Comparison of ENCODE assay signal across 11 cellular contexts in genomic region chr10:47264797-47265281, GRCh38. TPM values are rescaled to one million over a fixed set of nuclear protein-coding genes. Genes with fewer than 3 reads are reported as not detected.
DNase-seq lines count a peak whose midpoint lies in the region; ATAC-seq lines count a peak whose summit lies in the region.
"Had no signal": no experiment of that assay in that cellular context is flagged by ENCODE, and none has a peak within 500 bp of the region (broad histone marks: within the 10 kb centered on the region; RNA-seq: fewer than 3 reads in every experiment).

No MANE protein-coding gene starts in this region.

- H3K27me3 Mint-ChIP-seq in CD4-positive, CD25-positive, alpha-beta regulatory T cell: peaks cover 4% of the 10 kb centered on the region
- H3K27me3 Mint-ChIP-seq in activated naive CD8-positive, alpha-beta T cell: no peaks in the 10 kb centered on the region

- peaks cover 6 to 73% (median 35%) of the 10 kb centered on the region in 4 donors for H3K4me1 Mint-ChIP-seq in CD4-positive, CD25-positive, alpha-beta regulatory T cell
- H3K4me1 Mint-ChIP-seq in activated naive CD8-positive, alpha-beta T cell (ENCODE audit: low read depth): peaks cover 87% of the 10 kb centered on the region

- peak overlapping the region in 1 of 4 donors; percentile 60 for H3K4me3 Mint-ChIP-seq in CD4-positive, CD25-positive, alpha-beta regulatory T cell
- H3K4me3 Mint-ChIP-seq in activated naive CD8-positive, alpha-beta T cell: peak overlapping the region; percentile 62

- peak overlapping the region in 2 of 3 donors; percentile 80 to 96 for H3K27ac Mint-ChIP-seq in CD4-positive, CD25-positive, alpha-beta regulatory T cell
- peak overlapping the region; percentile 95 for H3K27ac Mint-ChIP-seq in activated naive CD8-positive, alpha-beta T cell

- DNase-seq in CD4-positive, CD25-positive, alpha-beta regulatory T cell: peak in 1 of 3 donors; percentile 23
- peak; percentile 75 for DNase-seq in activated CD4-positive, alpha-beta T cell treated with anti-CD3 and anti-CD28 coated beads for 48 hours
- DNase-seq in stimulated activated CD4-positive, alpha-beta T cell treated with anti-CD3 and anti-CD28 coated beads, Interleukin-1b, Interleukin-23, amount 100 ng/mL, for 24 hours (ENCODE audit: low read depth in 4 of 4, low spot score in 1 of 4): peak in 3 of 4 experiments; percentile 27 to 58 (median 52)
- DNase-seq in GM03348 (ENCODE audit: low spot score): no peak
- DNase-seq in H4 (ENCODE audit: low spot score): no peak
- DNase-seq: PC-3 had no signal

- H3K36me3 Mint-ChIP-seq in CD4-positive, CD25-positive, alpha-beta regulatory T cell: no peaks in the 10 kb centered on the region
- peaks cover 20% of the 10 kb centered on the region for H3K36me3 Mint-ChIP-seq in activated naive CD8-positive, alpha-beta T cell

- no peaks in the 10 kb centered on the region for H3K27me3 ChIP-seq in CD4-positive, CD25-positive, alpha-beta regulatory T cell (ENCODE audit: control insufficient read depth, insufficient read depth, low read length)
- H3K27me3 ChIP-seq: ascending aorta had no signal

- H3K4me1 ChIP-seq in CD4-positive, CD25-positive, alpha-beta regulatory T cell (ENCODE audit: control insufficient read depth, insufficient read depth, low read length, poor library complexity, severe bottlenecking): peaks cover 27% of the 10 kb centered on the region
- H3K4me1 ChIP-seq: ascending aorta had no signal

- H3K4me3 ChIP-seq in CD4-positive, CD25-positive, alpha-beta regulatory T cell (ENCODE audit: low read depth, low read length): no peak overlapping the region
- H3K4me3 ChIP-seq: ascending aorta had no signal

- peaks cover 0 to 3% (median 0%) of the 10 kb centered on the region in 7 donors for H3K9me3 Mint-ChIP-seq in CD4-positive, CD25-positive, alpha-beta regulatory T cell
- no peaks in the 10 kb centered on the region for H3K9me3 Mint-ChIP-seq in activated naive CD8-positive, alpha-beta T cell (ENCODE audit: low read depth)

- H3K9me3 ChIP-seq in CD4-positive, CD25-positive, alpha-beta regulatory T cell (ENCODE audit: control insufficient read depth in 2 of 2, low read length in 2 of 2): no peaks in the 10 kb centered on the region
- H3K9me3 ChIP-seq: ascending aorta had no signal

- H3K36me3 ChIP-seq in CD4-positive, CD25-positive, alpha-beta regulatory T cell (ENCODE audit: control insufficient read depth, insufficient read depth, low read length): no peaks in the 10 kb centered on the region
- H3K36me3 ChIP-seq: ascending aorta had no signal

- ATAC-seq in CD4-positive, CD25-positive, alpha-beta regulatory T cell (ENCODE audit: low read depth in 2 of 2): peak; percentile 70 to 73
- ATAC-seq in GM19395 (IDR thresholded peaks at IDR 0.05; ENCODE audit: unreplicated experiment) (no peak), GM21723 (IDR thresholded peaks at IDR 0.05; ENCODE audit: unreplicated experiment) (no peak)
- ATAC-seq: PC-3 had no signal

- no peak overlapping the region for H3K27ac ChIP-seq in CD4-positive, CD25-positive, alpha-beta regulatory T cell (ENCODE audit: insufficient read depth, low read length, poor library complexity, severe bottlenecking)
- H3K27ac ChIP-seq: ascending aorta had no signal

RNA-seq across cellular contexts. Expression of gene GDF10, which starts 35.2 kb away (rescaled TPM):
- total RNA-seq in CD4-positive, CD25-positive, alpha-beta regulatory T cell: not detected
- polyA plus RNA-seq in CD4-positive, CD25-positive, alpha-beta regulatory T cell: not detected
- not detected in 2 replicates for total RNA-seq in H4 (2014; rRNA removed; shearing (Covaris generic))
- total RNA-seq: fibroblast of villous mesenchyme, PC-3 had no signal

RNA-seq across cellular contexts. Expression of gene GDF2, which starts 57.4 kb away (rescaled TPM):
- not detected for total RNA-seq in CD4-positive, CD25-positive, alpha-beta regulatory T cell
- not detected for polyA plus RNA-seq in CD4-positive, CD25-positive, alpha-beta regulatory T cell
- total RNA-seq in H4 (2014; rRNA removed; shearing (Covaris generic)): not detected in 2 replicates
- total RNA-seq: fibroblast of villous mesenchyme, PC-3 had no signal

Comparison
In these comparisons a context has a peak if more than half of its experiments do, and no peak if none do; other contexts are left out.
1. ATAC-seq: peak in CD4-positive, CD25-positive, alpha-beta regulatory T cell (2 of 2); none in GM19395 (single experiment) and GM21723 (single experiment).
2. DNase-seq: peak in activated CD4-positive, alpha-beta T cell treated with anti-CD3 and anti-CD28 coated beads for 48 hours (single experiment) and stimulated activated CD4-positive, alpha-beta T cell treated with anti-CD3 and anti-CD28 coated beads, Interleukin-1b, Interleukin-23, amount 100 ng/mL, for 24 hours (3 of 4); none in GM03348 (single experiment) and H4 (single experiment).